ENCODE assay signal across 8 cellular contexts in genomic region chrX:80486299-80486698, GRCh38.
"Had no signal": no experiment of that assay in that cellular context is flagged by ENCODE, and none has a peak within 500 bp of the region (broad histone marks: within the 10 kb centered on the region; RNA-seq: fewer than 3 reads in every experiment).

No MANE protein-coding gene starts in this region.

- H3K4me3 ChIP-seq: GM23248, HAP-1 had no signal

- ATAC-seq: HCT116, HepG2 had no signal

- DNase-seq: GM23248, GOT3, H7, HFFc6, KBM-7 had no signal

- H3K9me3 ChIP-seq: HAP-1 had no signal

- H3K4me1 ChIP-seq: HAP-1 had no signal

- H3K36me3 ChIP-seq: HAP-1 had no signal

- H3K27ac ChIP-seq: GM23248 had no signal
